ENCODE assay signal across 19 cellular contexts in genomic region chr11:125268611-125269010, GRCh38.
"Had no signal": no experiment of that assay in that cellular context is flagged by ENCODE, and none has a peak within 500 bp of the region (broad histone marks: within the 10 kb centered on the region; RNA-seq: fewer than 3 reads in every experiment).

No MANE protein-coding gene starts in this region.

- H3K4me3 ChIP-seq: cardiac muscle cell, esophagus muscularis mucosa, hepatocyte, left lung, sigmoid colon, tibial artery, uterus had no signal

- H3K9me3 Mint-ChIP-seq: activated T-helper 1 cell treated with anti-CD3 and anti-CD28 coated beads, Interleukin-12 subunit alpha, Interleukin-12 subunit beta, Interleukin-2, Interleukin-4 antibody, amounts not matched to agents 30 ng/mL and 10 ng/mL and 1 ng/mL, durations not matched to agents 14 hours and 24 hours and 36 hours; stimulated activated memory B cell treated with anti-CD40 and anti-IgM and Interleukin-4, amounts not matched to agents 10 μg/mL and 1 μg/mL and 100 μg/mL, for 72 hours; WTC11 had no signal

- H3K4me1 Mint-ChIP-seq: stimulated activated memory B cell treated with anti-CD40 and anti-IgM and Interleukin-4, amounts not matched to agents 10 μg/mL and 1 μg/mL and 100 μg/mL, for 72 hours had no signal

- ATAC-seq: activated CD8-positive, alpha-beta T cell treated with anti-CD3 and anti-CD28 coated beads, Interleukin-2, amount 10 ng/mL, durations not matched to agents 7 days and 5 days; left lung; stimulated activated memory B cell treated with anti-CD40 and anti-IgM and Interleukin-4, amounts not matched to agents 10 μg/mL and 1 μg/mL and 100 μg/mL, for 72 hours; WTC11 had no signal

- H3K4me2 ChIP-seq: hepatocyte had no signal

- H3K27ac ChIP-seq: cardiac muscle cell, esophagus muscularis mucosa, hepatocyte, left lung, parathyroid adenoma, tibial artery, uterus had no signal

- H3K27ac Mint-ChIP-seq: activated CD8-positive, alpha-beta T cell treated with anti-CD3 and anti-CD28 coated beads, Interleukin-2, amount 10 ng/mL, durations not matched to agents 7 days and 5 days; activated T-helper 1 cell treated with anti-CD3 and anti-CD28 coated beads, Interleukin-12 subunit alpha, Interleukin-12 subunit beta, Interleukin-2, Interleukin-4 antibody, amounts not matched to agents 30 ng/mL and 10 ng/mL and 1 ng/mL, durations not matched to agents 14 hours and 24 hours and 36 hours; stimulated activated memory B cell treated with anti-CD40 and anti-IgM and Interleukin-4, amounts not matched to agents 10 μg/mL and 1 μg/mL and 100 μg/mL, for 72 hours; WTC11 had no signal

- H3K4me3 Mint-ChIP-seq: activated CD8-positive, alpha-beta T cell treated with anti-CD3 and anti-CD28 coated beads, Interleukin-2, amount 10 ng/mL, durations not matched to agents 7 days and 5 days; activated T-helper 1 cell treated with anti-CD3 and anti-CD28 coated beads, Interleukin-12 subunit alpha, Interleukin-12 subunit beta, Interleukin-2, Interleukin-4 antibody, amounts not matched to agents 30 ng/mL and 10 ng/mL and 1 ng/mL, durations not matched to agents 14 hours and 24 hours and 36 hours; stimulated activated memory B cell treated with anti-CD40 and anti-IgM and Interleukin-4, amounts not matched to agents 10 μg/mL and 1 μg/mL and 100 μg/mL, for 72 hours; WTC11 had no signal

- H2AFZ ChIP-seq: hepatocyte, parathyroid adenoma had no signal

- H3K36me3 ChIP-seq: cardiac muscle cell, esophagus muscularis mucosa, left lung, sigmoid colon, tibial artery, uterus had no signal

- H3K9me3 ChIP-seq: esophagus muscularis mucosa, left lung, sigmoid colon, tibial artery, uterus had no signal

- H3K27me3 ChIP-seq: hepatocyte, sigmoid colon, tibial artery, uterus had no signal

- DNase-seq: activated CD4-positive, alpha-beta T cell treated with anti-CD3 and anti-CD28 coated beads for 4 hours; activated CD8-positive, alpha-beta memory T cell treated with anti-CD3 and anti-CD28 coated beads, Interleukin-2, amount 50 U/mL, for 4 hours; activated CD8-positive, alpha-beta T cell treated with anti-CD3 and anti-CD28 coated beads, Interleukin-2, amount 10 ng/mL, durations not matched to agents 7 days and 5 days; activated naive CD4-positive, alpha-beta T cell treated with Interleukin-2 at 50 U/mL for 16 hours; anterior cingulate cortex; left lung; mammary epithelial cell; sigmoid colon; stimulated activated CD4-positive, alpha-beta T cell treated with anti-CD3 and anti-CD28 coated beads, Interleukin-2, amount 100 ng/mL, for 48 hours; T-helper 2 cell; tibial artery; uterus had no signal

- H3K4me1 ChIP-seq: parathyroid adenoma had no signal

- H3K9ac ChIP-seq: parathyroid adenoma had no signal

- H3K36me3 Mint-ChIP-seq: stimulated activated memory B cell treated with anti-CD40 and anti-IgM and Interleukin-4, amounts not matched to agents 10 μg/mL and 1 μg/mL and 100 μg/mL, for 72 hours; WTC11 had no signal
